Comparison of ENCODE assay signal across 8 cellular contexts in genomic region chr3:105367063-105367405, GRCh38. TPM values are rescaled to one million over a fixed set of nuclear protein-coding genes. Genes with fewer than 3 reads are reported as not detected.
DNase-seq lines count a peak whose midpoint lies in the region; ATAC-seq and TF ChIP-seq lines count a peak whose summit lies in the region.

No MANE protein-coding gene starts in this region.

- H2AFZ ChIP-seq in trophoblast cell (ENCODE audit: insufficient read depth, low read length, poor library complexity) = peak overlapping the region; percentile 67

- no CpG with 5 or more reads among the region's 29 CpGs for WGBS in trophoblast cell (ENCODE audit: extremely low coverage, insufficient coverage, insufficient read length)

- peak overlapping the region; percentile 29 for H2BK120ac ChIP-seq in trophoblast cell (ENCODE audit: insufficient read depth, low read length, poor library complexity)

- peaks cover 10% of the 10 kb centered on the region for H3K79me2 ChIP-seq in trophoblast cell (ENCODE audit: control insufficient read depth, insufficient read depth, low read length, poor library complexity)

- peak overlapping the region; percentile 87 to 89 for H3K4me3 Mint-ChIP-seq in activated T-cell treated with anti-CD3 and anti-CD28 coated beads, Interleukin-2, amount 50 U/mL, for 72 hours
- peak overlapping the region; percentile 93 for H3K4me3 Mint-ChIP-seq in glutamatergic neuron (ENCODE audit: unreplicated experiment)

- H4K91ac ChIP-seq in trophoblast cell (ENCODE audit: low read depth, low read length) = peak overlapping the region; percentile 20

- H3K4me2 ChIP-seq in trophoblast cell (ENCODE audit: low read length) = peak overlapping the region; percentile 93

- no peak overlapping the region for H3K18ac ChIP-seq in trophoblast cell (ENCODE audit: low read length)

- H3K27ac Mint-ChIP-seq in activated T-cell treated with anti-CD3 and anti-CD28 coated beads, Interleukin-2, amount 50 U/mL, for 72 hours = peak overlapping the region; percentile 93
- peak overlapping the region; percentile 75 for H3K27ac Mint-ChIP-seq in glutamatergic neuron (ENCODE audit: unreplicated experiment)

- peak overlapping the region; percentile 31 for H2BK5ac ChIP-seq in trophoblast cell (ENCODE audit: low read depth, low read length, poor library complexity)

- peaks cover 12% of the 10 kb centered on the region for H3K79me1 ChIP-seq in trophoblast cell (ENCODE audit: low read length)

- H3K36me3 ChIP-seq in GM06990 (ENCODE audit: control insufficient read depth, insufficient read depth, low read length) (no peaks in the 10 kb centered on the region), trophoblast cell (ENCODE audit: control insufficient read depth in 1 of 2, insufficient read depth in 2 of 2, low read length in 2 of 2) (no peaks in the 10 kb centered on the region)

- H4K8ac ChIP-seq in trophoblast cell (ENCODE audit: low read depth, low read length) = no peak overlapping the region

- H2AK5ac ChIP-seq in trophoblast cell (ENCODE audit: low read length) = no peak overlapping the region

- peak overlapping the region; percentile 80 for H3K4me3 ChIP-seq in GM06990 (replicated peaks; ENCODE audit: low read depth, low read length)
- H3K4me3 ChIP-seq in LNCaP clone FGC (ENCODE audit: low read depth, low read length) = peak overlapping the region; percentile 85
- peak overlapping the region; percentile 77 for H3K4me3 ChIP-seq in trophoblast cell (ENCODE audit: low read depth, low read length)

- peaks cover 37% of the 10 kb centered on the region for H3K4me1 Mint-ChIP-seq in activated T-cell treated with anti-CD3 and anti-CD28 coated beads, Interleukin-2, amount 50 U/mL, for 72 hours (ENCODE audit: low read depth)
- peaks cover 15% of the 10 kb centered on the region for H3K4me1 Mint-ChIP-seq in glutamatergic neuron (ENCODE audit: low read depth, unreplicated experiment)

- H3K9me3 Mint-ChIP-seq in activated T-cell treated with anti-CD3 and anti-CD28 coated beads, Interleukin-2, amount 50 U/mL, for 72 hours = no peaks in the 10 kb centered on the region
- H3K9me3 Mint-ChIP-seq in glutamatergic neuron (ENCODE audit: unreplicated experiment) = peaks cover 23% of the 10 kb centered on the region

- peaks cover 0 to 3% of the 10 kb centered on the region in 2 experiments for H3K4me1 ChIP-seq in trophoblast cell (ENCODE audit: control insufficient read depth in 1 of 2, insufficient read depth in 2 of 2, low read length in 2 of 2)

- DNase-seq in GM06990 (ENCODE audit: extremely low read depth, insufficient read length) = peak; percentile 70
- no peak for DNase-seq in LNCaP clone FGC (ENCODE audit: low read depth)
- peak; percentile 57 to 58 for DNase-seq in activated T-cell treated with anti-CD3 and anti-CD28 coated beads, Interleukin-2, amount 50 U/mL, for 72 hours
- DNase-seq in glutamatergic neuron = peak; percentile 34
- no peak for DNase-seq in trophoblast cell
- DNase-seq in AG08395 (ENCODE audit: low spot score) = no peak
- DNase-seq in GOT3 (lab: John Stamatoyannopoulos, UW) = no peak

- peak overlapping the region; percentile 19 for H3K4ac ChIP-seq in trophoblast cell (ENCODE audit: low read depth, low read length)

- H3K9me3 ChIP-seq in trophoblast cell (ENCODE audit: insufficient read depth, low read depth, low read length) = no peaks in the 10 kb centered on the region

- TF ChIP-seq CTCF in GM06990 (IDR thresholded peaks at IDR 0.05; ENCODE audit: insufficient read depth, low read length, poor library complexity, severe bottlenecking) (no peak), LNCaP clone FGC (IDR thresholded peaks at IDR 0.05; ENCODE audit: control insufficient read depth, extremely low read depth, insufficient read depth) (0 out of 2 replicates have a peak, but pooled peaks have one; percentile 21), glutamatergic neuron (IDR thresholded peaks at IDR 0.05; ENCODE audit: partially characterized antibody, unreplicated experiment) (no peak)

- peak overlapping the region; percentile 62 for H3K14ac ChIP-seq in trophoblast cell (ENCODE audit: low read length)

- H3K27ac ChIP-seq in trophoblast cell (ENCODE audit: low read depth, low read length) = peak overlapping the region; percentile 37

- peak overlapping the region; percentile 47 for H4K12ac ChIP-seq in trophoblast cell (ENCODE audit: low read depth, low read length)

- no peak overlapping the region for H2BK12ac ChIP-seq in trophoblast cell (ENCODE audit: low read length)

- no peaks in the 10 kb centered on the region for H3K27me3 ChIP-seq in GM06990 (replicated peaks; ENCODE audit: control insufficient read depth, insufficient read depth, low read length)
- no peaks in the 10 kb centered on the region for H3K27me3 ChIP-seq in trophoblast cell (ENCODE audit: insufficient read depth, low read length)

- peak; percentile 12 to 17 for ATAC-seq in activated T-cell treated with anti-CD3 and anti-CD28 coated beads, Interleukin-2, amount 50 U/mL, for 72 hours (replicated peaks in 1 of 2)
- no peak for ATAC-seq in GM19452 (IDR thresholded peaks at IDR 0.05; ENCODE audit: unreplicated experiment)

- H3K23ac ChIP-seq in trophoblast cell (ENCODE audit: low read length) = no peak overlapping the region

- H3K27me3 Mint-ChIP-seq in activated T-cell treated with anti-CD3 and anti-CD28 coated beads, Interleukin-2, amount 50 U/mL, for 72 hours (ENCODE audit: low read depth) = peaks cover 25% of the 10 kb centered on the region
- H3K27me3 Mint-ChIP-seq in glutamatergic neuron (ENCODE audit: unreplicated experiment) = peaks cover 16% of the 10 kb centered on the region

- peak overlapping the region; percentile 49 for H3K9ac ChIP-seq in trophoblast cell (ENCODE audit: low read length)

- peaks cover 2 to 3% of the 10 kb centered on the region in 2 donors for H3K36me3 Mint-ChIP-seq in activated T-cell treated with anti-CD3 and anti-CD28 coated beads, Interleukin-2, amount 50 U/mL, for 72 hours (ENCODE audit: insufficient read depth in 2 of 2)
- no peaks in the 10 kb centered on the region for H3K36me3 Mint-ChIP-seq in glutamatergic neuron (ENCODE audit: unreplicated experiment)

RNA-seq across cellular contexts. Expression of gene ALCAM, which starts 0.3 kb away (rescaled TPM):
- total RNA-seq in activated T-cell treated with anti-CD3 and anti-CD28 coated beads, Interleukin-2, amount 50 U/mL, for 72 hours = 10 to 100 TPM; 19.4 to 22.0 TPM
- total RNA-seq in glutamatergic neuron (ENCODE audit: unreplicated experiment) = 115 TPM
- polyA plus RNA-seq in trophoblast cell (2013) = 41.8 and 42.9 TPM in 2 replicates

Comparison
In these comparisons a context has a peak if more than half of its experiments do, and no peak if none do; other contexts are left out.
1. DNase-seq: peak in GM06990 (single experiment), activated T-cell treated with anti-CD3 and anti-CD28 coated beads, Interleukin-2, amount 50 U/mL, for 72 hours (2 of 2) and glutamatergic neuron (single experiment); none in LNCaP clone FGC (single experiment), trophoblast cell (0 of 2), AG08395 (single experiment) and GOT3 (single experiment).
2. Peak in every context shown above with its lines, with median percentiles within 50 percentile points of each other: H3K4me3 ChIP-seq.